ENCODE assay signal across 22 cellular contexts in the genomic region with DNA sequence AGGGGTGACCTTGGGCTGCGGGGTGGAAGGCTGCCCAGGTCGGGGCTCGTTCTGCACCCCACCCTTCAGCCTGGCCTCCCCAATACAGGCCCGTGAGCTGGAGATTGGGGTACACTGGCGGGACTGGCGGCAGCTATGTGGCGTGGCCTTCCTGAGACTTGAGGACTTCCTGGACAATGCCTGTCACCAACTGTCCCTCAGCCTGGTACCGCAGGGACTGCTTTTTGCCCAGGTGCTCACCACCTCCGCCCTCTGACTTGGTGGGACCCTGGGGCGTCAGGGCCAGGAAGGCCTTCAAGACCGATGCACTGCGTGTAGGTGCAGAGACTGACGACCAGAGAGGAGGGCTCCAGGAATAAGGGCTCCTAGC. TPM values are rescaled to one million over a fixed set of nuclear protein-coding genes. Genes with fewer than 3 reads are reported as not detected.
A peak's percentile ranks its signal among the peaks of the same experiment; 100 is the strongest.
DNase-seq lines count a peak whose midpoint lies in the region; ATAC-seq and TF ChIP-seq lines count a peak whose summit lies in the region.
"Had no signal": no experiment of that assay in that cellular context is flagged by ENCODE, and none has a peak within 500 bp of the region (broad histone marks: within the 10 kb centered on the region; RNA-seq: fewer than 3 reads in every experiment).

No MANE protein-coding gene starts in this region.

- no peak overlapping the region for H3K27ac ChIP-seq in H9 (ENCODE audit: insufficient read length, low read depth, low read length)
- no peak overlapping the region for H3K27ac ChIP-seq in psoas muscle
- H3K27ac ChIP-seq: BLaER1, SK-N-MC had no signal

- H3T11ph ChIP-seq in H9 (ENCODE audit: low read length) = no peak overlapping the region

- no peak for TF ChIP-seq CTCF in CD14-positive monocyte (IDR thresholded peaks at IDR 0.05)
- TF ChIP-seq CTCF in H9 (conservative IDR thresholded peaks at IDR 0.05) = no peak
- TF ChIP-seq CTCF in psoas muscle (IDR thresholded peaks at IDR 0.05) = no peak
- TF ChIP-seq CTCF in GM20000 (IDR thresholded peaks at IDR 0.05; ENCODE audit: extremely low read depth, missing control alignments) = no peak

- H3K18ac ChIP-seq in H9 (ENCODE audit: insufficient read length, low read depth, low read length) = no peak overlapping the region

- H3K9ac ChIP-seq in H9 (ENCODE audit: extremely low read depth, insufficient read length, low read length) = no peak overlapping the region
- H3K9ac ChIP-seq: BLaER1 had no signal

- H3K56ac ChIP-seq in H9 (ENCODE audit: insufficient read length, low read depth, low read length) = no peak overlapping the region

- H3K4me1 ChIP-seq in H9 (ENCODE audit: insufficient read depth, low read length) = no peaks in the 10 kb centered on the region
- no peaks in the 10 kb centered on the region for H3K4me1 ChIP-seq in psoas muscle

- DNase-seq in CD14-positive monocyte (ENCODE audit: low spot score) = peak; percentile 40
- DNase-seq in H9 = peak; percentile 29
- DNase-seq in left cardiac atrium = peak; percentile 10
- DNase-seq in psoas muscle = peak; percentile 12 to 27
- no peak for DNase-seq in dermis blood vessel endothelial cell
- no peak for DNase-seq in GM20000 (ENCODE audit: low spot score)
- DNase-seq in KBM-7 = no peak
- DNase-seq: CD8-positive, alpha-beta T cell; DND-41; GOT3; MG63; NCI-H1417; NCI-H1694 treated with DMSO at 0.1 percent for 48 hours; NCI-H2081 treated with DMSO at 0.1 percent for 48 hours; NCI-H2171 treated with DMSO at 0.1 percent for 48 hours; NCI-H524 treated with DMSO at 0.1 percent for 48 hours; NCI-H82 had no signal

- no peak overlapping the region for H2AK5ac ChIP-seq in H9 (ENCODE audit: insufficient read length, low read length)

- ATAC-seq in left cardiac atrium (no peak), psoas muscle (no peak), HG03196 (IDR thresholded peaks at IDR 0.05; ENCODE audit: unreplicated experiment) (no peak)
- ATAC-seq: CD8-positive, alpha-beta T cell; Panc1 had no signal

- H3K4me1 Mint-ChIP-seq in CD14-positive monocyte (no peaks in the 10 kb centered on the region), H9 (no peaks in the 10 kb centered on the region)

- H3K4me3 Mint-ChIP-seq in CD14-positive monocyte = no peak overlapping the region
- H3K4me3 Mint-ChIP-seq in H9 = no peak overlapping the region
- H3K4me3 Mint-ChIP-seq: CD8-positive, alpha-beta T cell had no signal

- no peak overlapping the region for H2BK5ac ChIP-seq in H9 (ENCODE audit: insufficient read length, low read length)

- H3K27me3 ChIP-seq in H9 (ENCODE audit: insufficient read depth, low read length) = no peaks in the 10 kb centered on the region
- H3K27me3 ChIP-seq in psoas muscle (ENCODE audit: insufficient read depth in 3 of 3, low read length in 2 of 3) = no peaks in the 10 kb centered on the region
- H3K27me3 ChIP-seq: BLaER1, MG63 had no signal

- no CpG with 5 or more reads among the region's 13 CpGs for WGBS in H9 (ENCODE audit: extremely low coverage, insufficient read length, low lambda C conversion rate)
- WGBS in psoas muscle, 3 donors = 95 to 99% (median 96%) methylated on average over 13 of the region's 13 CpGs

- H3K23ac ChIP-seq in H9 (ENCODE audit: insufficient read length, low read depth, low read length) = no peak overlapping the region

- no peak overlapping the region for H4K5ac ChIP-seq in H9 (ENCODE audit: insufficient read length, low read depth, low read length)

- H2BK120ac ChIP-seq in H9 (ENCODE audit: low read depth, low read length, poor library complexity, severe bottlenecking) = no peak overlapping the region

- H3K4me3 ChIP-seq in psoas muscle = no peak overlapping the region
- H3K4me3 ChIP-seq: BLaER1, GM12878, MG63, SK-N-MC had no signal

- peaks cover 0 to 1% (median 0%) of the 10 kb centered on the region in 3 donors for H3K27me3 Mint-ChIP-seq in CD14-positive monocyte (ENCODE audit: low read depth in 3 of 3)
- no peaks in the 10 kb centered on the region for H3K27me3 Mint-ChIP-seq in H9 (ENCODE audit: low read depth)

- H3K14ac ChIP-seq in H9 (ENCODE audit: insufficient read depth, low read length) = no peak overlapping the region

- H2BK12ac ChIP-seq in H9 (ENCODE audit: insufficient read length, low read depth, low read length) = no peak overlapping the region

- H4K91ac ChIP-seq in H9 (ENCODE audit: insufficient read length, low read depth, low read length) = no peak overlapping the region

- intact Hi-C loops in CD14-positive monocyte (cut with micrococcal nuclease) (no loop called here), left cardiac atrium (cut with DNase I) (no loop called here), psoas muscle (cut with DNase I) (no loop called here)

- H2BK15ac ChIP-seq in H9 (ENCODE audit: low read depth, low read length) = no peak overlapping the region

- no peaks in the 10 kb centered on the region for H3K79me1 ChIP-seq in H9 (ENCODE audit: insufficient read depth, low read depth, low read length, poor library complexity, severe bottlenecking)

- H3K4ac ChIP-seq in H9 (ENCODE audit: low read depth, low read length) = no peak overlapping the region

- no peaks in the 10 kb centered on the region for H3K79me2 ChIP-seq in H9 (ENCODE audit: insufficient read depth, low read length)

- in situ Hi-C loops in KBM-7 (cut with MboI; ENCODE audit: low pct_unique_long_range_greater_than_20kb, low sequenced_read_pairs) = no loop called here

- H3K9me3 Mint-ChIP-seq in CD14-positive monocyte (peaks cover 0 to 2% (median 0%) of the 10 kb centered on the region in 7 donors), H9 (no peaks in the 10 kb centered on the region; a peak in 1 of 5 replicates)
- H3K9me3 Mint-ChIP-seq: CD8-positive, alpha-beta T cell had no signal

- no peak overlapping the region for H2BK20ac ChIP-seq in H9 (ENCODE audit: low read depth, low read length, poor library complexity, severe bottlenecking)

- H3K9me3 ChIP-seq in H9 (ENCODE audit: control insufficient read depth, low read depth, low read length) (no peaks in the 10 kb centered on the region), psoas muscle (no peaks in the 10 kb centered on the region)
- H3K9me3 ChIP-seq: BLaER1, MG63 had no signal

- no peaks in the 10 kb centered on the region for H3K36me3 ChIP-seq in psoas muscle (ENCODE audit: insufficient read depth in 1 of 2, low read depth in 1 of 2)
- H3K36me3 ChIP-seq: MG63 had no signal

- H4K20me1 ChIP-seq in H9 (ENCODE audit: control insufficient read depth, insufficient read depth, insufficient read length) = no peaks in the 10 kb centered on the region
- H4K20me1 ChIP-seq: BLaER1 had no signal

- H3K4me2 ChIP-seq in H9 (ENCODE audit: insufficient read depth, insufficient read length, low read length) = no peak overlapping the region
- H3K4me2 ChIP-seq: BLaER1 had no signal

- no peak overlapping the region for H4K8ac ChIP-seq in H9 (replicated peaks; ENCODE audit: insufficient read length, low read depth, low read length)

- no peak overlapping the region for H2AFZ ChIP-seq in H9 (ENCODE audit: low read length)

- H3K36me3 Mint-ChIP-seq in CD14-positive monocyte = no peaks in the 10 kb centered on the region
- H3K36me3 Mint-ChIP-seq in H9 (ENCODE audit: insufficient read depth in 1 of 3, low read depth in 3 of 3) = peaks cover 8 to 33% (median 23%) of the 10 kb centered on the region in 3 experiments; a peak in 6 of 7 replicates
- H3K36me3 Mint-ChIP-seq: CD8-positive, alpha-beta T cell had no signal

- H3K27ac Mint-ChIP-seq in CD14-positive monocyte (no peak overlapping the region), H9 (no peak overlapping the region)
- H3K27ac Mint-ChIP-seq: CD8-positive, alpha-beta T cell had no signal

- no peaks in the 10 kb centered on the region for H3K23me2 ChIP-seq in H9 (ENCODE audit: insufficient read length, low read depth, low read length, poor library complexity, severe bottlenecking)

RNA-seq across cellular contexts. Expression of gene ZDHHC12, which starts 10.5 kb away (rescaled TPM):
- polyA plus RNA-seq in CD14-positive monocyte (10 to 100 TPM; 68.4 to 72.7 TPM), psoas muscle (10 to 100 TPM in 2 of 3 donors, 1 to 10 TPM in 1; 9.7 to 18.5 (median 12.4) TPM)
- total RNA-seq in H9 (2021) (42.8 and 45.8 TPM in 2 replicates), left cardiac atrium (10 to 100 TPM in 1 of 2 donors, 1 to 10 TPM in 1; 8.3 to 13.8 TPM), psoas muscle (1 to 10 TPM; 4.5 to 7.2 (median 5.0) TPM), dermis blood vessel endothelial cell (41.0 and 104 TPM in 2 replicates)

RNA-seq across cellular contexts. Expression of gene PKN3, which starts 11.1 kb away (rescaled TPM):
- polyA plus RNA-seq in CD14-positive monocyte (under 1 TPM; 0.11 to 0.27 TPM), psoas muscle (1 to 10 TPM; 2.9 to 4.4 (median 3.1) TPM)
- total RNA-seq in H9 (2021) (23.8 and 25.0 TPM in 2 replicates), left cardiac atrium (10 to 100 TPM in 1 of 2 donors, 1 to 10 TPM in 1; 6.2 to 11.2 TPM), psoas muscle (1 to 10 TPM; 2.6 to 5.0 (median 3.4) TPM), dermis blood vessel endothelial cell (12.9 and 26.9 TPM in 2 replicates)

RNA-seq across cellular contexts. Expression of gene SET, which starts 24.4 kb away (rescaled TPM):
- polyA plus RNA-seq in CD14-positive monocyte = 100 to 1,000 TPM; 114 to 124 TPM
- total RNA-seq in H9 (2021) = 1,148 and 1,158 TPM in 2 replicates
- 100 to 1,000 TPM; 158 to 191 TPM for total RNA-seq in left cardiac atrium
- 100 to 1,000 TPM; 171 to 283 (median 203) TPM for total RNA-seq in psoas muscle
- 100 to 1,000 TPM; 141 to 244 (median 230) TPM for polyA plus RNA-seq in psoas muscle
- 512 and 600 TPM in 2 replicates for total RNA-seq in dermis blood vessel endothelial cell

RNA-seq across cellular contexts. Expression of gene DYNC2I2, which starts 56.7 kb away (rescaled TPM):
- polyA plus RNA-seq in CD14-positive monocyte = 1 to 10 TPM; 1.5 to 1.9 TPM
- 58.6 and 62.2 TPM in 2 replicates for total RNA-seq in H9 (2021)
- 10 to 100 TPM; 12.8 to 20.3 TPM for total RNA-seq in left cardiac atrium
- total RNA-seq in psoas muscle = 10 to 100 TPM in 2 of 4 donors, 1 to 10 TPM in 2; 6.3 to 10.3 (median 8.6) TPM
- 10 to 100 TPM; 19.0 to 29.1 (median 25.0) TPM for polyA plus RNA-seq in psoas muscle
- 49.7 and 95.8 TPM in 2 replicates for total RNA-seq in dermis blood vessel endothelial cell

RNA-seq across cellular contexts. Expression of gene ZER1, which starts 58.3 kb away (rescaled TPM):
- 10 to 100 TPM; 16.1 to 25.6 TPM for polyA plus RNA-seq in CD14-positive monocyte
- 23.1 and 24.2 TPM in 2 replicates for total RNA-seq in H9 (2021)
- total RNA-seq in left cardiac atrium = 10 to 100 TPM; 36.6 to 37.0 TPM
- total RNA-seq in psoas muscle = 10 to 100 TPM; 40.3 to 67.2 (median 65.0) TPM
- polyA plus RNA-seq in psoas muscle = 10 to 100 TPM; 15.2 to 54.8 (median 30.8) TPM
- 14.1 and 31.0 TPM in 2 replicates for total RNA-seq in dermis blood vessel endothelial cell

Comparison
In these comparisons a context has a peak if more than half of its experiments do, and no peak if none do; other contexts are left out.
1. DNase-seq: peak in CD14-positive monocyte (single experiment), H9 (single experiment), left cardiac atrium (single experiment) and psoas muscle (2 of 2); none in dermis blood vessel endothelial cell (single experiment), GM20000 (single experiment) and KBM-7 (single experiment).